In the genomic region with DNA sequence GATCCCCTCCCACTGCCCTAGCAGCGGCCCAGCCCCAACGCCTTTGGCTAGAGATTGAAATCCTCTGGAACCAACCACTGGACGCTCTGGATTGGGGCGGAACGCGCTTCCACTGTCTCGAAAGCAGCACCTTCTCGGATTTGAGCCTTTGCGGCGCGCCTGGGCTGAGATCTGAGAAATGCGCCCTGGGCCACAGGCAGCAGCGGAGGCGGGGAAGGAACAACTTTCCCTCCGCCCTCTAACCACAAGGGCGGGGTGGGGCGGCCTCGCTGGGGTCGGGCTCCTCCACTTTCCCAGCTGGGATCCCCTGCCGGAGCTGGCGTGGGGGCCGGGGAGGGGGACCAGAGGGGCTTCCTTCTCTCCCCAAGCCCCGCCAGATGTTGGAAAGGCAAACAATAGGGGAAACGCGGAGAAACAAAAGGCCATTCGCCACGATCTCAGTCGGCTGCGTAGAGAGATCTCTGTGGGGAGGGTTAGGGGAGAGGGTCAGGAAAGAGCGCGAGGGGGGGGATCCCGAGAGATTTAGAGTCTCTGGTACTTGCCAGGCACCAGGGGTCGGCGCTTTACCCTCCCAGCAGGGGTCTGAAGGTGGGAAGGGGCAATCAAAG, we compare ENCODE assay signal across 8 cellular contexts. TPM values are rescaled to one million over a fixed set of nuclear protein-coding genes. Genes with fewer than 3 reads are reported as not detected.
A peak's percentile ranks its signal among the peaks of the same experiment; 100 is the strongest.
DNase-seq lines count a peak whose midpoint lies in the region; ATAC-seq and TF ChIP-seq lines count a peak whose summit lies in the region.

No MANE protein-coding gene starts in this region.

- peaks cover 8% of the 10 kb centered on the region for H3K4me1 Mint-ChIP-seq in activated naive CD8-positive, alpha-beta T cell treated with anti-CD3 and anti-CD28 coated beads for 36 hours

- peak overlapping the region; percentile 89 for H3K4me3 Mint-ChIP-seq in activated naive CD8-positive, alpha-beta T cell treated with anti-CD3 and anti-CD28 coated beads for 36 hours

- peaks cover 0 to 17% (median 8%) of the 10 kb centered on the region in 4 donors for H3K4me1 ChIP-seq in upper lobe of left lung

- WGBS in upper lobe of left lung, 2 donors = 0 to 1% methylated on average over 18 to 30 of the region's 34 CpGs

- H3K36me3 Mint-ChIP-seq in activated naive CD8-positive, alpha-beta T cell treated with anti-CD3 and anti-CD28 coated beads for 36 hours = peaks cover 2% of the 10 kb centered on the region

- H3K9me3 ChIP-seq in upper lobe of left lung = no peaks in the 10 kb centered on the region

- TF ChIP-seq POLR2A in upper lobe of left lung (IDR thresholded peaks at IDR 0.05) = peak in 2 of 4 donors; percentile 4 to 58

- no peak for TF ChIP-seq EP300 in upper lobe of left lung (IDR thresholded peaks at IDR 0.05)

- peak overlapping the region; percentile 85 to 92 (median 90) for H3K27ac ChIP-seq in upper lobe of left lung

- no peaks in the 10 kb centered on the region for H3K27me3 ChIP-seq in upper lobe of left lung

- H3K27me3 Mint-ChIP-seq in activated naive CD8-positive, alpha-beta T cell treated with anti-CD3 and anti-CD28 coated beads for 36 hours = peaks cover 20% of the 10 kb centered on the region

- DNase-seq in RKO (ENCODE audit: low spot score) (peak; percentile 31), Right ventricle myocardium inferior (ENCODE audit: missing footprints) (peak; percentile 80), occipital lobe (lab: John Stamatoyannopoulos, UW) (peak; percentile 65), upper lobe of left lung (peak; percentile 81 to 93), GF-D8 (lab: John Stamatoyannopoulos, UW) (no peak)
- DNase-seq in activated naive CD8-positive, alpha-beta T cell treated with anti-CD3 and anti-CD28 coated beads for 36 hours = peak; percentile 70

- TF ChIP-seq CTCF in upper lobe of left lung (IDR thresholded peaks at IDR 0.05) = no peak

- ATAC-seq in GM18498 (IDR thresholded peaks at IDR 0.05; ENCODE audit: unreplicated experiment) (peak; percentile 58), HG02763 (IDR thresholded peaks at IDR 0.05; ENCODE audit: unreplicated experiment) (peak; percentile 61), Right ventricle myocardium inferior (peak; percentile 82), upper lobe of left lung (ENCODE audit: low FRiP score in 2 of 2) (peak; percentile 90)

- peak overlapping the region; percentile 71 for H3K27ac Mint-ChIP-seq in activated naive CD8-positive, alpha-beta T cell treated with anti-CD3 and anti-CD28 coated beads for 36 hours

- peak overlapping the region; percentile 61 to 81 (median 68) for H3K4me3 ChIP-seq in upper lobe of left lung

- intact Hi-C loops in Right ventricle myocardium inferior (cut with DNase I) = loop anchor here (5.0 kb wide), 3 partner anchors 96 to 176 kb away; no protein-coding TSS in a partner anchor

- H3K36me3 ChIP-seq in upper lobe of left lung = no peaks in the 10 kb centered on the region

- H3K9me3 Mint-ChIP-seq in activated naive CD8-positive, alpha-beta T cell treated with anti-CD3 and anti-CD28 coated beads for 36 hours = no peaks in the 10 kb centered on the region

RNA-seq across cellular contexts. Expression of a gene that starts 1.2 kb away (rescaled TPM):
- total RNA-seq in activated naive CD8-positive, alpha-beta T cell treated with anti-CD3 and anti-CD28 coated beads for 36 hours = 1 to 10 TPM; 1.3 TPM
- 1.5 TPM for total RNA-seq in Right ventricle myocardium inferior
- total RNA-seq in occipital lobe = 6.2 TPM
- total RNA-seq in upper lobe of left lung = 10 to 100 TPM in 3 of 6 donors, 1 to 10 TPM in 3; 4.2 to 20.7 (median 8.3) TPM

RNA-seq across cellular contexts. Expression of a gene that starts 4.3 kb away (rescaled TPM):
- total RNA-seq in activated naive CD8-positive, alpha-beta T cell treated with anti-CD3 and anti-CD28 coated beads for 36 hours = not detected
- total RNA-seq in Right ventricle myocardium inferior (not detected), occipital lobe (not detected), upper lobe of left lung (not detected)

RNA-seq across cellular contexts. Expression of a gene that starts 44.9 kb away (rescaled TPM):
- 1 to 10 TPM; 7.7 to 9.4 TPM for total RNA-seq in activated naive CD8-positive, alpha-beta T cell treated with anti-CD3 and anti-CD28 coated beads for 36 hours
- total RNA-seq in Right ventricle myocardium inferior (18.7 TPM), occipital lobe (69.3 TPM), upper lobe of left lung (10 to 100 TPM; 16.9 to 57.8 (median 24.9) TPM)
